Comparison of ENCODE assay signal across 9 cellular contexts in genomic region chr11:94968334-94968958, GRCh38. TPM values are rescaled to one million over a fixed set of nuclear protein-coding genes. Genes with fewer than 3 reads are reported as not detected.
A peak's percentile ranks its signal among the peaks of the same experiment; 100 is the strongest.
DNase-seq lines count a peak whose midpoint lies in the region; FAIRE-seq and TF ChIP-seq lines count a peak whose summit lies in the region.
"Had no signal": no experiment of that assay in that cellular context is flagged by ENCODE, and none has a peak within 500 bp of the region (broad histone marks: within the 10 kb centered on the region; RNA-seq: fewer than 3 reads in every experiment).

No MANE protein-coding gene starts in this region.

- no peak for FAIRE-seq in H54 (lab: Jason Lieb, UNC)

- no peak overlapping the region for H3K27ac ChIP-seq in VCaP

- 89 to 90% methylated on average over 1 of the region's 1 CpG for whole genome bisulfite sequencing in lower leg skin, 2 donors

- intact Hi-C loops in lower leg skin (cut with DNase I; ENCODE audit: low total_unique reads): no loop called here

- H3K4me3 ChIP-seq in lower leg skin (ENCODE audit: low read depth, poor library complexity, severe bottlenecking): no peak overlapping the region

- peak; percentile 63 for TF ChIP-seq CTCF in AG09319 (IDR thresholded peaks at IDR 0.05; ENCODE audit: low read depth, low read length)
- peak; percentile 7 for TF ChIP-seq CTCF in GM20000 (IDR thresholded peaks at IDR 0.05; ENCODE audit: extremely low read depth, missing control alignments)
- TF ChIP-seq CTCF in VCaP (conservative IDR thresholded peaks at IDR 0.05): peak; percentile 84
- no peak for TF ChIP-seq CTCF in lower leg skin (IDR thresholded peaks at IDR 0.05)

- peak; percentile 18 for DNase-seq in AG09319 (ENCODE audit: extremely low read depth, low read depth)
- no peak for DNase-seq in GM20000 (ENCODE audit: low spot score)
- DNase-seq in iris pigment epithelial cell (ENCODE audit: low read depth): peak; percentile 75
- DNase-seq in H54 (ENCODE audit: insufficient read length, low spot score): no peak
- no peak for DNase-seq in OCI-M2 (lab: John Stamatoyannopoulos, UW; ENCODE audit: unreplicated experiment)
- no peak for DNase-seq in lower leg skin (ENCODE audit: low spot score in 2 of 2)
- no peak for DNase-seq in stimulated activated CD4-positive, alpha-beta T cell treated with anti-CD3 and anti-CD28 coated beads, Interleukin-4, amount 100 ng/mL, for 4 hours
- DNase-seq: naive B cell had no signal

- no peak for TF ChIP-seq POLR2A in H54 (IDR thresholded peaks at IDR 0.05; ENCODE audit: low read depth, low read length)
- no peak for TF ChIP-seq POLR2A in lower leg skin (IDR thresholded peaks at IDR 0.05)

RNA-seq across cellular contexts. Expression of gene CWC15, which starts 4.9 kb away (rescaled TPM):
- total RNA-seq in lower leg skin: 10 to 100 TPM; 30.5 to 52.3 (median 34.9) TPM

RNA-seq across cellular contexts. Expression of gene KDM4D, which starts 5.1 kb away (rescaled TPM):
- total RNA-seq in lower leg skin: 1 to 10 TPM in 2 of 4 donors, under 1 TPM in 2; 0.94 to 1.1 (median 1.0) TPM

RNA-seq across cellular contexts. Expression of gene KDM4E, which starts 56.6 kb away (rescaled TPM):
- not detected for total RNA-seq in lower leg skin

Comparison
In these comparisons a context has a peak if more than half of its experiments do, and no peak if none do; other contexts are left out.
1. DNase-seq: peak in AG09319 (single experiment) and iris pigment epithelial cell (single experiment); none in GM20000 (single experiment), H54 (single experiment), OCI-M2 (single experiment), lower leg skin (0 of 2) and stimulated activated CD4-positive, alpha-beta T cell treated with anti-CD3 and anti-CD28 coated beads, Interleukin-4, amount 100 ng/mL, for 4 hours (0 of 2).
2. CTCF ChIP-seq: peak in AG09319 (single experiment), GM20000 (single experiment) and VCaP (single experiment); none in lower leg skin (0 of 3).